Comparison of ENCODE assay signal across 10 cellular contexts in the genomic region with DNA sequence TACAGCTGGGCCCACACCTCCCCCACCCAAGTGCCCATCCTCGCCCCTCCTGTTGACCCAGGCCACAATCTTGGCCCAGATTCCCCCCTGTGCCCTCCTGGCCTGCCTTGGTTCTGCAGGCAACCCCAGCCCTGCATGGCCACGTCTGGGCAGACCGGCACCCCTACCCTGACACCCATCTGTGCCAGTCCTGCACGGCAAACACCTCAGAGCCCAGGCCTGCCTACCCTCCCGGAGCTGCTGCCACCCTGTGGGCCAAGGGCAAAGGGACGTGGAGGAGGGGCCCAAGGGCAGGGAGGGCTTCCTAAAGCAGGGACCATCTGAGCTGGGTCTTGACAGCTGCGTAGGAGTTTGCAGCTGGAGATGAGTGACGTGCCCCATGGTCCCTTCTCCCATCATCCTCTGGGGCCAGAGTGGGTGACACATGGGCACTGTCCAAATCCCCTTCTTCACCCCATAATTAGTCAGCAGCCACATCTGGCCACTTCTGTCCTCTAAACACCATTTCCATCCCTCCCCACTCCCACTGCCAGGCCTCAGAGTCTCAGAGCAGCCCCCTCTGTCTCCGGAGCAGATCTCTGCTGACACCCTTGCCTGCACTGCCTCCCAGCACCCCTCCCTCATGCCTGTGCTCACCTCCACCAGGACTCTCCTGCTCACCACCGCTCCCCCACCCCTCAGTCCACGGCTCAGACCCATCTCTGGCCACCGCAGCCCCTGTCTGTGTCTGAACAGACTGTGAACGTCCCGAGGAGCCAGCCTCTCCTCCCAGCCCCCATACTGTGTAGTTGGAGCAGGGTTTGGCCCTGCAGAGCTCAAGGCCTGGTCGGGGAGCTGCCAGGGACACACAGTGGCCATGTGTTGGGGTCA. TPM values are rescaled to one million over a fixed set of nuclear protein-coding genes. Genes with fewer than 3 reads are reported as not detected.
A peak's percentile ranks its signal among the peaks of the same experiment; 100 is the strongest.
DNase-seq lines count a peak whose midpoint lies in the region; ATAC-seq and TF ChIP-seq lines count a peak whose summit lies in the region.
"Had no signal": no experiment of that assay in that cellular context is flagged by ENCODE, and none has a peak within 500 bp of the region (broad histone marks: within the 10 kb centered on the region; RNA-seq: fewer than 3 reads in every experiment).

No MANE protein-coding gene starts in this region.

- no peak for TF ChIP-seq EP300 in upper lobe of left lung (IDR thresholded peaks at IDR 0.05)

- H3K9me3 ChIP-seq in body of pancreas (no peaks in the 10 kb centered on the region), lower lobe of right lung (no peaks in the 10 kb centered on the region), upper lobe of left lung (no peaks in the 10 kb centered on the region)

- peaks cover 70% of the 10 kb centered on the region for H3K4me1 ChIP-seq in body of pancreas
- H3K4me1 ChIP-seq in lower lobe of right lung, result peaks cover 45% of the 10 kb centered on the region
- H3K4me1 ChIP-seq in upper lobe of left lung, result peaks cover 23 to 49% (median 28%) of the 10 kb centered on the region in 4 donors

- intact Hi-C loops in body of pancreas (cut with DNase I) (loop anchor here (5.0 kb wide), 1 partner anchor 112 kb away; no protein-coding TSS in a partner anchor), lower lobe of right lung (cut with DNase I) (loop anchor here (10.0 kb wide), 1 partner anchor 110 kb away; no protein-coding TSS in a partner anchor)
- intact Hi-C loops in activated CD4-positive, alpha-beta T cell treated with anti-CD3 and anti-CD28 coated beads for 36 hours (cut with DNase I, micrococcal nuclease), result loop anchor here in 1 of 2 experiments (10.0 kb wide), 2 partner anchors 250 to 540 kb away; no protein-coding TSS in a partner anchor

- TF ChIP-seq POLR2A in body of pancreas (IDR thresholded peaks at IDR 0.05) (no peak), upper lobe of left lung (IDR thresholded peaks at IDR 0.05) (no peak)

- H3K36me3 ChIP-seq in body of pancreas (replicated peaks in 1 of 2; ENCODE audit: insufficient read depth in 1 of 2, low read depth in 2 of 2), result peaks cover 9 to 13% of the 10 kb centered on the region in 2 donors
- H3K36me3 ChIP-seq in lower lobe of right lung, result peaks cover 38% of the 10 kb centered on the region
- peaks cover 0 to 45% (median 32%) of the 10 kb centered on the region in 4 donors for H3K36me3 ChIP-seq in upper lobe of left lung

- H3K27ac ChIP-seq in body of pancreas (peak overlapping the region; percentile 59 to 79 (median 71)), lower lobe of right lung (peak overlapping the region; percentile 65), upper lobe of left lung (peak overlapping the region; percentile 65 to 93 (median 69))

- H3K27me3 Mint-ChIP-seq in activated CD4-positive, alpha-beta T cell treated with anti-CD3 and anti-CD28 coated beads for 36 hours, result no peaks in the 10 kb centered on the region
- H3K27me3 Mint-ChIP-seq in immature natural killer cell (ENCODE audit: low read depth in 3 of 3), result peaks cover 0 to 4% (median 0%) of the 10 kb centered on the region in 3 donors
- H3K27me3 Mint-ChIP-seq: activated naive CD4-positive, alpha-beta T cell treated with anti-CD3 and anti-CD28 coated beads, Interleukin-2, amount 10 ng/mL, durations not matched to agents 7 days and 5 days had no signal

- H3K4me1 Mint-ChIP-seq in activated CD4-positive, alpha-beta T cell treated with anti-CD3 and anti-CD28 coated beads for 36 hours, result peaks cover 3% of the 10 kb centered on the region
- no peaks in the 10 kb centered on the region for H3K4me1 Mint-ChIP-seq in immature natural killer cell

- no peaks in the 10 kb centered on the region for H3K27me3 ChIP-seq in body of pancreas
- no peaks in the 10 kb centered on the region for H3K27me3 ChIP-seq in lower lobe of right lung (ENCODE audit: low read depth)
- no peaks in the 10 kb centered on the region for H3K27me3 ChIP-seq in upper lobe of left lung

- no peaks in the 10 kb centered on the region for H3K36me3 Mint-ChIP-seq in activated CD4-positive, alpha-beta T cell treated with anti-CD3 and anti-CD28 coated beads for 36 hours (ENCODE audit: low read depth)
- H3K36me3 Mint-ChIP-seq in immature natural killer cell, result no peaks in the 10 kb centered on the region
- H3K36me3 Mint-ChIP-seq: activated naive CD4-positive, alpha-beta T cell treated with anti-CD3 and anti-CD28 coated beads, Interleukin-2, amount 10 ng/mL, durations not matched to agents 7 days and 5 days had no signal

- peak; percentile 0 for ATAC-seq in body of pancreas
- ATAC-seq in lower lobe of right lung, result no peak
- ATAC-seq in upper lobe of left lung (ENCODE audit: low FRiP score in 2 of 2), result no peak
- no peak for ATAC-seq in activated CD4-positive, alpha-beta T cell treated with anti-CD3 and anti-CD28 coated beads for 36 hours
- ATAC-seq in HG03025 (IDR thresholded peaks at IDR 0.05; ENCODE audit: low FRiP score, unreplicated experiment), result no peak

- TF ChIP-seq CTCF in body of pancreas (IDR thresholded peaks at IDR 0.05), result peak in 1 of 7 experiments; percentile 18
- no peak for TF ChIP-seq CTCF in lower lobe of right lung (IDR thresholded peaks at IDR 0.05)
- peak in 3 of 6 experiments; percentile 11 to 23 (median 11) for TF ChIP-seq CTCF in upper lobe of left lung (IDR thresholded peaks at IDR 0.05)

- WGBS in body of pancreas, 2 donors, result 23 to 41% methylated on average over 8 to 15 of the region's 15 CpGs
- 51 to 58% methylated on average over 6 to 14 of the region's 15 CpGs for WGBS in upper lobe of left lung, 2 donors

- H3K4me3 ChIP-seq in body of pancreas (no peak overlapping the region), lower lobe of right lung (no peak overlapping the region), upper lobe of left lung (no peak overlapping the region)

- H3K27ac Mint-ChIP-seq in activated CD4-positive, alpha-beta T cell treated with anti-CD3 and anti-CD28 coated beads for 36 hours, result no peak overlapping the region
- H3K27ac Mint-ChIP-seq in immature natural killer cell, result peak overlapping the region in 2 of 6 donors; percentile 30 to 34
- H3K27ac Mint-ChIP-seq: activated naive CD4-positive, alpha-beta T cell treated with anti-CD3 and anti-CD28 coated beads, Interleukin-2, amount 10 ng/mL, durations not matched to agents 7 days and 5 days had no signal

- DNase-seq in NCI-H524 (lab: John Stamatoyannopoulos, UW) (peak; percentile 56 to 76), NCI-H524 treated with DMSO at 0.1 percent for 48 hours (lab: John Stamatoyannopoulos, UW) (no peak), body of pancreas (peak in 2 of 4 donors; percentile 56 to 60), lower lobe of right lung (no peak), upper lobe of left lung (peak in 1 of 2 donors; percentile 70), immature natural killer cell (no peak)
- no peak for DNase-seq in activated CD4-positive, alpha-beta T cell treated with anti-CD3 and anti-CD28 coated beads for 36 hours
- DNase-seq: activated naive CD4-positive, alpha-beta T cell treated with anti-CD3 and anti-CD28 coated beads, Interleukin-2, amount 10 ng/mL, durations not matched to agents 7 days and 5 days; T1000 had no signal

- H3K4me3 Mint-ChIP-seq in activated CD4-positive, alpha-beta T cell treated with anti-CD3 and anti-CD28 coated beads for 36 hours, result no peak overlapping the region
- no peak overlapping the region for H3K4me3 Mint-ChIP-seq in immature natural killer cell
- H3K4me3 Mint-ChIP-seq: activated naive CD4-positive, alpha-beta T cell treated with anti-CD3 and anti-CD28 coated beads, Interleukin-2, amount 10 ng/mL, durations not matched to agents 7 days and 5 days had no signal

- CTCF ChIA-PET in activated CD4-positive, alpha-beta T cell treated with anti-CD3 and anti-CD28 coated beads for 36 hours (lab: Charles Lee), result interaction anchor here (0.7 to 5.8 kb wide), 9 partner anchors 25 to 199 kb away, joined by 3 to 83 read pairs (median 6); no protein-coding TSS in a partner anchor

- POLR2A ChIA-PET in activated CD4-positive, alpha-beta T cell treated with anti-CD3 and anti-CD28 coated beads for 36 hours (lab: Charles Lee), result interaction anchor here (0.9 kb wide), 1 partner anchor 78 kb away, joined by 3 read pairs; no protein-coding TSS in a partner anchor

- H3K9me3 Mint-ChIP-seq in activated CD4-positive, alpha-beta T cell treated with anti-CD3 and anti-CD28 coated beads for 36 hours (ENCODE audit: low read depth), result no peaks in the 10 kb centered on the region
- H3K9me3 Mint-ChIP-seq in immature natural killer cell, result no peaks in the 10 kb centered on the region
- H3K9me3 Mint-ChIP-seq: activated naive CD4-positive, alpha-beta T cell treated with anti-CD3 and anti-CD28 coated beads, Interleukin-2, amount 10 ng/mL, durations not matched to agents 7 days and 5 days had no signal

RNA-seq across cellular contexts. Expression of a gene that starts 35.6 kb away (rescaled TPM):
- total RNA-seq in body of pancreas (10 to 100 TPM; 15.8 to 19.8 TPM), lower lobe of right lung (20.5 TPM), upper lobe of left lung (10 to 100 TPM; 10.2 to 27.0 (median 20.9) TPM)
- total RNA-seq in activated CD4-positive, alpha-beta T cell treated with anti-CD3 and anti-CD28 coated beads for 36 hours, result 1 to 10 TPM; 6.2 to 8.9 TPM
- 1 to 10 TPM; 3.4 to 8.0 (median 6.1) TPM for polyA plus RNA-seq in immature natural killer cell

Comparison
In these comparisons a context has a peak if more than half of its experiments do, and no peak if none do; other contexts are left out.
1. DNase-seq: peak in NCI-H524 (2 of 2); none in NCI-H524 treated with DMSO at 0.1 percent for 48 hours (single experiment), lower lobe of right lung (single experiment), activated CD4-positive, alpha-beta T cell treated with anti-CD3 and anti-CD28 coated beads for 36 hours (single experiment) and immature natural killer cell (0 of 3).
2. Peak in every context shown above with its lines, with median percentiles within 50 percentile points of each other: H3K27ac ChIP-seq.